In genomic region chr14:96705422-96706092, GRCh38 we compare ENCODE assay signal across 14 cellular contexts.
DNase-seq lines count a peak whose midpoint lies in the region; ATAC-seq and TF ChIP-seq lines count a peak whose summit lies in the region.
"Had no signal": no experiment of that assay in that cellular context is flagged by ENCODE, and none has a peak within 500 bp of the region (broad histone marks: within the 10 kb centered on the region; RNA-seq: fewer than 3 reads in every experiment).

No MANE protein-coding gene starts in this region.

- H3K4me3 Mint-ChIP-seq in activated naive CD4-positive, alpha-beta T cell treated with anti-CD3 and anti-CD28 coated beads for 36 hours = no peak overlapping the region

- ATAC-seq in GM18498 (IDR thresholded peaks at IDR 0.05; ENCODE audit: unreplicated experiment) = no peak

- intact Hi-C loops in activated naive CD4-positive, alpha-beta T cell treated with anti-CD3 and anti-CD28 coated beads for 36 hours (cut with micrococcal nuclease) = no loop called here

- H3K4me1 Mint-ChIP-seq in activated naive CD4-positive, alpha-beta T cell treated with anti-CD3 and anti-CD28 coated beads for 36 hours (ENCODE audit: low read depth) = no peaks in the 10 kb centered on the region

- TF ChIP-seq CTCF in WI38 (IDR thresholded peaks at IDR 0.05; ENCODE audit: low read depth, low read length) = no peak

- peaks cover 16% of the 10 kb centered on the region for H3K27me3 Mint-ChIP-seq in activated naive CD4-positive, alpha-beta T cell treated with anti-CD3 and anti-CD28 coated beads for 36 hours (ENCODE audit: low read depth)

- DNase-seq in NOMO-1 treated with DMSO at 0.1 percent for 48 hours (lab: John Stamatoyannopoulos, UW; ENCODE audit: unreplicated experiment) (peak; percentile 3), NOMO-1 (lab: John Stamatoyannopoulos, UW; ENCODE audit: unreplicated experiment in 2 of 2) (no peak), M059J (ENCODE audit: low read depth) (peak; percentile 7), activated gamma-delta T cell treated with Interleukin-2 at 50 U/mL for 16 hours (no peak)
- DNase-seq in activated naive CD4-positive, alpha-beta T cell treated with anti-CD3 and anti-CD28 coated beads for 36 hours = no peak
- no peak for DNase-seq in stimulated activated CD4-positive, alpha-beta T cell treated with anti-CD3 and anti-CD28 coated beads, Interleukin-4, amount 100 ng/mL, for 4 hours
- DNase-seq: C1 segment of cervical spinal cord, DMS 273 treated with DMSO at 0.1 percent for 48 hours, NCI-H1105 treated with DMSO at 0.1 percent for 48 hours, NCI-H187, NCI-H226, NCI-H524 treated with DMSO at 0.1 percent for 48 hours had no signal

- no peaks in the 10 kb centered on the region for H3K9me3 Mint-ChIP-seq in activated naive CD4-positive, alpha-beta T cell treated with anti-CD3 and anti-CD28 coated beads for 36 hours

- H3K27ac Mint-ChIP-seq in activated naive CD4-positive, alpha-beta T cell treated with anti-CD3 and anti-CD28 coated beads for 36 hours = no peak overlapping the region

- 0 out of 2 replicates have a peak overlapping the region, but pooled peaks have one; percentile 20 for H3K4me3 ChIP-seq in WI38 (ENCODE audit: low read depth, low read length)

- H3K36me3 Mint-ChIP-seq in activated naive CD4-positive, alpha-beta T cell treated with anti-CD3 and anti-CD28 coated beads for 36 hours (ENCODE audit: low read depth) = no peaks in the 10 kb centered on the region

- CTCF ChIA-PET in activated naive CD4-positive, alpha-beta T cell treated with anti-CD3 and anti-CD28 coated beads for 36 hours (lab: Charles Lee) = no interaction called here

Comparison
In these comparisons a context has a peak if more than half of its experiments do, and no peak if none do; other contexts are left out.
1. DNase-seq: peak in NOMO-1 treated with DMSO at 0.1 percent for 48 hours (single experiment) and M059J (single experiment); none in NOMO-1 (0 of 2), activated naive CD4-positive, alpha-beta T cell treated with anti-CD3 and anti-CD28 coated beads for 36 hours (single experiment), activated gamma-delta T cell treated with Interleukin-2 at 50 U/mL for 16 hours (single experiment) and stimulated activated CD4-positive, alpha-beta T cell treated with anti-CD3 and anti-CD28 coated beads, Interleukin-4, amount 100 ng/mL, for 4 hours (0 of 2).